25 cellular contexts compared by ENCODE assay signal in genomic region chr6:42345696-42346416, GRCh38.
DNase-seq lines count a peak whose midpoint lies in the region; ATAC-seq and TF ChIP-seq lines count a peak whose summit lies in the region.
"Had no signal": no experiment of that assay in that cellular context is flagged by ENCODE, and none has a peak within 500 bp of the region (broad histone marks: within the 10 kb centered on the region; RNA-seq: fewer than 3 reads in every experiment).

No MANE protein-coding gene starts in this region.

- H3K9me3 ChIP-seq in CD4-positive, alpha-beta T cell (ENCODE audit: control insufficient read depth, low read length) = no peaks in the 10 kb centered on the region
- H3K9me3 ChIP-seq in CD8-positive, alpha-beta T cell (ENCODE audit: low read length) = no peaks in the 10 kb centered on the region
- H3K9me3 ChIP-seq: SJSA1, testis had no signal

- H3K4me3 ChIP-seq in CD8-positive, alpha-beta T cell (ENCODE audit: low read depth, low read length) = no peak overlapping the region
- H3K4me3 ChIP-seq: coronary artery, PC-9, SJSA1, testis had no signal

- peak overlapping the region; percentile 4 for H3K27ac Mint-ChIP-seq in CD4-positive, alpha-beta T cell
- peak overlapping the region; percentile 61 for H3K27ac Mint-ChIP-seq in CD8-positive, alpha-beta T cell
- peak overlapping the region; percentile 59 for H3K27ac Mint-ChIP-seq in central memory CD8-positive, alpha-beta T cell (ENCODE audit: low read depth)
- H3K27ac Mint-ChIP-seq: memory B cell had no signal

- TF ChIP-seq CTCF in CD4-positive, alpha-beta T cell (IDR thresholded peaks at IDR 0.05) = no peak
- no peak for TF ChIP-seq CTCF in CD8-positive, alpha-beta T cell (IDR thresholded peaks at IDR 0.05)
- TF ChIP-seq CTCF in VCaP (conservative IDR thresholded peaks at IDR 0.05) = no peak

- H3K27me3 Mint-ChIP-seq in CD4-positive, alpha-beta T cell = no peaks in the 10 kb centered on the region
- no peaks in the 10 kb centered on the region for H3K27me3 Mint-ChIP-seq in CD8-positive, alpha-beta T cell (ENCODE audit: low read depth)
- H3K27me3 Mint-ChIP-seq in central memory CD8-positive, alpha-beta T cell = no peaks in the 10 kb centered on the region
- H3K27me3 Mint-ChIP-seq: memory B cell; naive thymus-derived CD4-positive, alpha-beta T cell had no signal

- no peak for ATAC-seq in CD4-positive, alpha-beta T cell (ENCODE audit: poor library complexity)
- peak; percentile 55 for ATAC-seq in CD8-positive, alpha-beta T cell
- peak; percentile 24 for ATAC-seq in central memory CD8-positive, alpha-beta T cell (replicated peaks; ENCODE audit: extremely low read depth, poor library complexity, severe bottlenecking)
- ATAC-seq in HG02763 (IDR thresholded peaks at IDR 0.05; ENCODE audit: unreplicated experiment) (no peak), HG03025 (IDR thresholded peaks at IDR 0.05; ENCODE audit: low FRiP score, unreplicated experiment) (no peak), HG02870 (IDR thresholded peaks at IDR 0.05; ENCODE audit: unreplicated experiment) (no peak)
- ATAC-seq: HCT116; naive thymus-derived CD4-positive, alpha-beta T cell had no signal

- H3K36me3 Mint-ChIP-seq in CD4-positive, alpha-beta T cell (ENCODE audit: low read depth) = peaks cover 43% of the 10 kb centered on the region
- H3K36me3 Mint-ChIP-seq in CD8-positive, alpha-beta T cell = peaks cover 41% of the 10 kb centered on the region
- H3K36me3 Mint-ChIP-seq in central memory CD8-positive, alpha-beta T cell (ENCODE audit: insufficient read depth) = peaks cover 2% of the 10 kb centered on the region
- H3K36me3 Mint-ChIP-seq: memory B cell had no signal

- POLR2A ChIA-PET in CD4-positive, alpha-beta T cell (lab: Charles Lee) = interaction anchor here (0.9 kb wide), 1 partner anchor 9 kb away, joined by 3 read pairs; no protein-coding TSS in a partner anchor
- POLR2A ChIA-PET in CD8-positive, alpha-beta T cell (lab: Charles Lee) = no interaction called here

- CTCF ChIA-PET in CD4-positive, alpha-beta T cell (lab: Charles Lee) = interaction anchor here (0.8 kb wide), 1 partner anchor 36 kb away, joined by 3 read pairs; no protein-coding TSS in a partner anchor
- CTCF ChIA-PET in CD8-positive, alpha-beta T cell (lab: Charles Lee) = no interaction called here

- no peaks in the 10 kb centered on the region for H3K27me3 ChIP-seq in CD4-positive, alpha-beta T cell (ENCODE audit: control insufficient read depth, insufficient read depth, low read length)
- H3K27me3 ChIP-seq in CD8-positive, alpha-beta T cell (ENCODE audit: insufficient read depth, low read length) = no peaks in the 10 kb centered on the region
- H3K27me3 ChIP-seq: SJSA1, testis had no signal

- DNase-seq in CD4-positive, alpha-beta T cell = no peak
- DNase-seq in CD8-positive, alpha-beta T cell = no peak
- no peak for DNase-seq in central memory CD8-positive, alpha-beta T cell (ENCODE audit: low spot score in 2 of 2)
- DNase-seq: activated CD4-positive, alpha-beta T cell treated with anti-CD3 and anti-CD28 coated beads for 4 hours; activated effector memory CD4-positive, alpha-beta T cell treated with anti-CD3 and anti-CD28 coated beads, Interleukin-2, amount 50 U/mL, for 16 hours; AML-193; kidney glomerular epithelial cell; naive thymus-derived CD4-positive, alpha-beta T cell; NCI-H1105; NCI-H2171; PC-9; small intestine; stimulated activated CD4-positive, alpha-beta T cell treated with anti-CD3 and anti-CD28 coated beads, Interleukin-4, amount 100 ng/mL, for 1 hour; T-helper 9 cell; testis had no signal

- H3K36me3 ChIP-seq in CD8-positive, alpha-beta T cell (ENCODE audit: insufficient read depth, low read length) = no peaks in the 10 kb centered on the region
- H3K36me3 ChIP-seq: SJSA1 had no signal

- no peak overlapping the region for H3K27ac ChIP-seq in CD4-positive, alpha-beta T cell (ENCODE audit: low read depth, low read length)
- H3K27ac ChIP-seq in CD8-positive, alpha-beta T cell (ENCODE audit: low read depth, low read length) = no peak overlapping the region
- peak overlapping the region; percentile 27; the same call in 1 of the 2 replicates for H3K27ac ChIP-seq in VCaP
- H3K27ac ChIP-seq: coronary artery, KMS-11, PC-9, SJSA1, testis had no signal

- intact Hi-C loops in CD4-positive, alpha-beta T cell (cut with DNase I, micrococcal nuclease) = no loop called here
- intact Hi-C loops in CD8-positive, alpha-beta T cell (cut with DNase I, micrococcal nuclease) = no loop called here

- H3K4me1 ChIP-seq in CD8-positive, alpha-beta T cell (ENCODE audit: insufficient read depth, low read length) = peaks cover 17% of the 10 kb centered on the region
- H3K4me1 ChIP-seq: testis had no signal

- H3K9me3 Mint-ChIP-seq in CD4-positive, alpha-beta T cell = no peaks in the 10 kb centered on the region
- H3K9me3 Mint-ChIP-seq in CD8-positive, alpha-beta T cell = no peaks in the 10 kb centered on the region
- no peaks in the 10 kb centered on the region for H3K9me3 Mint-ChIP-seq in central memory CD8-positive, alpha-beta T cell
- H3K9me3 Mint-ChIP-seq: brain, memory B cell had no signal

- H3K4me1 Mint-ChIP-seq in CD4-positive, alpha-beta T cell (ENCODE audit: low read depth) = peaks cover 51% of the 10 kb centered on the region
- H3K4me1 Mint-ChIP-seq in CD8-positive, alpha-beta T cell (ENCODE audit: low read depth) = peaks cover 53% of the 10 kb centered on the region
- H3K4me1 Mint-ChIP-seq in central memory CD8-positive, alpha-beta T cell = peaks cover 62% of the 10 kb centered on the region

- no peak overlapping the region for H3K4me3 Mint-ChIP-seq in CD4-positive, alpha-beta T cell
- no peak overlapping the region for H3K4me3 Mint-ChIP-seq in CD8-positive, alpha-beta T cell
- peak overlapping the region; percentile 36 for H3K4me3 Mint-ChIP-seq in central memory CD8-positive, alpha-beta T cell
- H3K4me3 Mint-ChIP-seq: brain, memory B cell had no signal

Comparison
In these comparisons a context has a peak if more than half of its experiments do, and no peak if none do; other contexts are left out.
1. ATAC-seq: peak in CD8-positive, alpha-beta T cell (single experiment) and central memory CD8-positive, alpha-beta T cell (single experiment); none in CD4-positive, alpha-beta T cell (single experiment), HG02763 (single experiment), HG03025 (single experiment) and HG02870 (single experiment).
2. H3K27ac Mint-ChIP-seq: peak in every context shown above with its lines; median percentile 61 in CD8-positive, alpha-beta T cell; 59 in central memory CD8-positive, alpha-beta T cell; 4 in CD4-positive, alpha-beta T cell.